In genomic region chr16:67969286-67970039, GRCh38 we compare ENCODE assay signal across 8 cellular contexts. TPM values are rescaled to one million over a fixed set of nuclear protein-coding genes. Genes with fewer than 3 reads are reported as not detected.
DNase-seq lines count a peak whose midpoint lies in the region; ATAC-seq, FAIRE-seq and TF ChIP-seq lines count a peak whose summit lies in the region.

No MANE protein-coding gene starts in this region.

- TF ChIP-seq POLR2A in thyroid gland (IDR thresholded peaks at IDR 0.05), result no peak

- no peaks in the 10 kb centered on the region for H3K36me3 Mint-ChIP-seq in activated CD4-positive, alpha-beta T cell treated with anti-CD3 and anti-CD28 coated beads, Interleukin-2, amount 10 ng/mL, durations not matched to agents 24 days and 14 days (ENCODE audit: low read depth)
- H3K36me3 Mint-ChIP-seq in activated naive CD8-positive, alpha-beta T cell treated with anti-CD3 and anti-CD28 coated beads, Interleukin-2, amount 10 ng/mL, durations not matched to agents 7 days and 5 days, result no peaks in the 10 kb centered on the region

- H3K4me1 Mint-ChIP-seq in activated CD4-positive, alpha-beta T cell treated with anti-CD3 and anti-CD28 coated beads, Interleukin-2, amount 10 ng/mL, durations not matched to agents 24 days and 14 days, result peaks cover 22% of the 10 kb centered on the region
- H3K4me1 Mint-ChIP-seq in activated naive CD8-positive, alpha-beta T cell treated with anti-CD3 and anti-CD28 coated beads, Interleukin-2, amount 10 ng/mL, durations not matched to agents 7 days and 5 days, result peaks cover 22% of the 10 kb centered on the region

- H3K27ac ChIP-seq in kidney (ENCODE audit: low read depth in 2 of 2, low read length in 2 of 2) (peak overlapping the region in 1 of 2 donors; percentile 83), thyroid gland (peak overlapping the region; percentile 68 to 93 (median 92))

- no peak for FAIRE-seq in kidney (lab: Jason Lieb, UNC)

- H3K9me3 Mint-ChIP-seq in activated CD4-positive, alpha-beta T cell treated with anti-CD3 and anti-CD28 coated beads, Interleukin-2, amount 10 ng/mL, durations not matched to agents 24 days and 14 days, result no peaks in the 10 kb centered on the region
- no peaks in the 10 kb centered on the region for H3K9me3 Mint-ChIP-seq in activated naive CD8-positive, alpha-beta T cell treated with anti-CD3 and anti-CD28 coated beads, Interleukin-2, amount 10 ng/mL, durations not matched to agents 7 days and 5 days

- intact Hi-C loops in activated CD4-positive, alpha-beta T cell treated with anti-CD3 and anti-CD28 coated beads, Interleukin-2, amount 10 ng/mL, durations not matched to agents 24 days and 14 days (cut with micrococcal nuclease), result loop anchor here (2.0 kb wide), 2 partner anchors 15 to 53 kb away; partner anchors contain the start of genes DDX28 and DUS2
- intact Hi-C loops in kidney (cut with DNase I) (no loop called here), thyroid gland (cut with DNase I) (no loop called here)

- peaks cover 3% of the 10 kb centered on the region for H3K27me3 Mint-ChIP-seq in activated CD4-positive, alpha-beta T cell treated with anti-CD3 and anti-CD28 coated beads, Interleukin-2, amount 10 ng/mL, durations not matched to agents 24 days and 14 days
- H3K27me3 Mint-ChIP-seq in activated naive CD8-positive, alpha-beta T cell treated with anti-CD3 and anti-CD28 coated beads, Interleukin-2, amount 10 ng/mL, durations not matched to agents 7 days and 5 days, result no peaks in the 10 kb centered on the region

- peak overlapping the region; percentile 97 for H3K4me3 Mint-ChIP-seq in activated CD4-positive, alpha-beta T cell treated with anti-CD3 and anti-CD28 coated beads, Interleukin-2, amount 10 ng/mL, durations not matched to agents 24 days and 14 days
- peak overlapping the region; percentile 96 for H3K4me3 Mint-ChIP-seq in activated naive CD8-positive, alpha-beta T cell treated with anti-CD3 and anti-CD28 coated beads, Interleukin-2, amount 10 ng/mL, durations not matched to agents 7 days and 5 days

- H3K4me3 ChIP-seq in kidney (ENCODE audit: low read length in 2 of 2) (peak overlapping the region; percentile 58 to 93), thyroid gland (replicated peaks in 1 of 3) (peak overlapping the region in 2 of 3 donors; percentile 69 to 94), HAP-1 (no peak overlapping the region)

- POLR2A ChIA-PET in activated naive CD8-positive, alpha-beta T cell treated with anti-CD3 and anti-CD28 coated beads, Interleukin-2, amount 10 ng/mL, durations not matched to agents 7 days and 5 days (lab: Charles Lee), result interaction anchor here (0.6 to 4.0 kb wide), 9 partner anchors 12 to 300 kb away, joined by 3 to 27 read pairs (median 4); partner anchors contain the start of gene PSMB10

- H3K9me3 ChIP-seq in kidney (ENCODE audit: control insufficient read depth in 1 of 2, low read length in 2 of 2) (no peaks in the 10 kb centered on the region), thyroid gland (no peaks in the 10 kb centered on the region), HAP-1 (no peaks in the 10 kb centered on the region)

- 44 to 48% methylated on average over 36 to 37 of the region's 37 CpGs for WGBS in thyroid gland, 2 donors

- H3K27ac Mint-ChIP-seq in activated CD4-positive, alpha-beta T cell treated with anti-CD3 and anti-CD28 coated beads, Interleukin-2, amount 10 ng/mL, durations not matched to agents 24 days and 14 days, result peak overlapping the region; percentile 92
- H3K27ac Mint-ChIP-seq in activated naive CD8-positive, alpha-beta T cell treated with anti-CD3 and anti-CD28 coated beads, Interleukin-2, amount 10 ng/mL, durations not matched to agents 7 days and 5 days, result peak overlapping the region; percentile 99

- no peak for ATAC-seq in activated naive CD8-positive, alpha-beta T cell treated with anti-CD3 and anti-CD28 coated beads, Interleukin-2, amount 10 ng/mL, durations not matched to agents 7 days and 5 days (ENCODE audit: low read depth)
- no peak for ATAC-seq in GM21423 (IDR thresholded peaks at IDR 0.05; ENCODE audit: unreplicated experiment)

- no peak for DNase-seq in activated CD4-positive, alpha-beta T cell treated with anti-CD3 and anti-CD28 coated beads, Interleukin-2, amount 10 ng/mL, durations not matched to agents 24 days and 14 days
- DNase-seq in activated CD4-positive, alpha-beta T cell treated with anti-CD3 and anti-CD28 coated beads for 1 hour, result no peak
- no peak for DNase-seq in activated naive CD8-positive, alpha-beta T cell treated with anti-CD3 and anti-CD28 coated beads, Interleukin-2, amount 10 ng/mL, durations not matched to agents 7 days and 5 days
- peak; percentile 82 for DNase-seq in kidney
- DNase-seq in thyroid gland, result no peak
- no peak for DNase-seq in HAP-1 (ENCODE audit: low spot score in 2 of 2)
- no peak for DNase-seq in dedifferentiated amniotic fluid mesenchymal stem cell (ENCODE audit: extremely low spot score)

- in situ Hi-C loops in HAP-1 (cut with MboI; ENCODE audit: low sequenced_read_pairs), result no loop called here

- peaks cover 7 to 21% of the 10 kb centered on the region in 2 donors for H3K4me1 ChIP-seq in kidney (ENCODE audit: control insufficient read depth in 1 of 2, insufficient read depth in 1 of 2, low read depth in 1 of 2, low read length in 2 of 2)
- H3K4me1 ChIP-seq in thyroid gland, result peaks cover 17 to 29% of the 10 kb centered on the region in 2 donors
- peaks cover 9% of the 10 kb centered on the region for H3K4me1 ChIP-seq in HAP-1

- peak overlapping the region; percentile 1 to 81 for H3K9ac ChIP-seq in kidney (ENCODE audit: low read length in 2 of 2)

- H3K36me3 ChIP-seq in kidney (ENCODE audit: control insufficient read depth in 1 of 2, insufficient read depth in 2 of 2, low read length in 2 of 2) (no peaks in the 10 kb centered on the region), thyroid gland (no peaks in the 10 kb centered on the region), HAP-1 (replicated peaks) (no peaks in the 10 kb centered on the region)

- H3K27me3 ChIP-seq in thyroid gland (no peaks in the 10 kb centered on the region), HAP-1 (ENCODE audit: low read depth) (no peaks in the 10 kb centered on the region)

- TF ChIP-seq CTCF in kidney (IDR thresholded peaks at IDR 0.05; ENCODE audit: borderline replicate concordance, extremely low read depth, insufficient read depth), result no peak
- no peak for TF ChIP-seq CTCF in thyroid gland (IDR thresholded peaks at IDR 0.05)

RNA-seq across cellular contexts. Expression of gene SLC12A4, which starts 1.0 kb away (rescaled TPM):
- 40.6 and 44.7 TPM in 2 replicates for total RNA-seq in activated CD4-positive, alpha-beta T cell treated with anti-CD3 and anti-CD28 coated beads, Interleukin-2, amount 10 ng/mL, durations not matched to agents 24 days and 14 days
- total RNA-seq in activated naive CD8-positive, alpha-beta T cell treated with anti-CD3 and anti-CD28 coated beads, Interleukin-2, amount 10 ng/mL, durations not matched to agents 7 days and 5 days, result 10 to 100 TPM; 43.9 to 48.7 TPM
- total RNA-seq in kidney (66.2 TPM), thyroid gland (10 to 100 TPM; 47.0 to 65.1 (median 51.7) TPM)
- polyA plus RNA-seq in kidney (ENCODE audit: insufficient read depth, low read depth, low replicate concordance), result 16.7 TPM

RNA-seq across cellular contexts. Expression of gene DPEP3, which starts 10.8 kb away (rescaled TPM):
- total RNA-seq in activated CD4-positive, alpha-beta T cell treated with anti-CD3 and anti-CD28 coated beads, Interleukin-2, amount 10 ng/mL, durations not matched to agents 24 days and 14 days, result not detected in 2 replicates
- total RNA-seq in activated naive CD8-positive, alpha-beta T cell treated with anti-CD3 and anti-CD28 coated beads, Interleukin-2, amount 10 ng/mL, durations not matched to agents 7 days and 5 days, result under 1 TPM; 0.54 to 0.64 TPM
- total RNA-seq in kidney (0.19 TPM), thyroid gland (under 1 TPM in 2 of 4 donors, not detected in 2; 0.11 to 0.40 TPM)
- polyA plus RNA-seq in kidney (ENCODE audit: insufficient read depth, low read depth, low replicate concordance), result not detected

RNA-seq across cellular contexts. Expression of gene LCAT, which starts 25.5 kb away (rescaled TPM):
- total RNA-seq in activated CD4-positive, alpha-beta T cell treated with anti-CD3 and anti-CD28 coated beads, Interleukin-2, amount 10 ng/mL, durations not matched to agents 24 days and 14 days, result 16.5 and 18.2 TPM in 2 replicates
- 10 to 100 TPM; 17.6 to 23.6 TPM for total RNA-seq in activated naive CD8-positive, alpha-beta T cell treated with anti-CD3 and anti-CD28 coated beads, Interleukin-2, amount 10 ng/mL, durations not matched to agents 7 days and 5 days
- total RNA-seq in kidney (27.4 TPM), thyroid gland (10 to 100 TPM in 3 of 4 donors, 1 to 10 TPM in 1; 9.9 to 16.4 (median 13.4) TPM)
- 10.2 TPM for polyA plus RNA-seq in kidney (ENCODE audit: insufficient read depth, low read depth, low replicate concordance)

RNA-seq across cellular contexts. Expression of gene DPEP2, which starts 29.8 kb away (rescaled TPM):
- total RNA-seq in activated CD4-positive, alpha-beta T cell treated with anti-CD3 and anti-CD28 coated beads, Interleukin-2, amount 10 ng/mL, durations not matched to agents 24 days and 14 days, result 1.7 and 2.3 TPM in 2 replicates
- total RNA-seq in activated naive CD8-positive, alpha-beta T cell treated with anti-CD3 and anti-CD28 coated beads, Interleukin-2, amount 10 ng/mL, durations not matched to agents 7 days and 5 days, result 10 to 100 TPM; 27.5 to 28.6 TPM
- total RNA-seq in kidney (3.1 TPM), thyroid gland (1 to 10 TPM in 3 of 4 donors, under 1 TPM in 1; 0.22 to 2.5 (median 2.1) TPM)
- 0.99 TPM for polyA plus RNA-seq in kidney (ENCODE audit: insufficient read depth, low read depth, low replicate concordance)

RNA-seq across cellular contexts. Expression of gene PSMB10, which starts 32.8 kb away (rescaled TPM):
- 211 and 214 TPM in 2 replicates for total RNA-seq in activated CD4-positive, alpha-beta T cell treated with anti-CD3 and anti-CD28 coated beads, Interleukin-2, amount 10 ng/mL, durations not matched to agents 24 days and 14 days
- total RNA-seq in activated naive CD8-positive, alpha-beta T cell treated with anti-CD3 and anti-CD28 coated beads, Interleukin-2, amount 10 ng/mL, durations not matched to agents 7 days and 5 days, result 100 to 1,000 TPM; 220 to 246 TPM
- 78.6 TPM for total RNA-seq in kidney
- 76.4 TPM for polyA plus RNA-seq in kidney (ENCODE audit: insufficient read depth, low read depth, low replicate concordance)
- total RNA-seq in thyroid gland, result 10 to 100 TPM; 22.9 to 39.7 (median 32.5) TPM
